In the genomic region with DNA sequence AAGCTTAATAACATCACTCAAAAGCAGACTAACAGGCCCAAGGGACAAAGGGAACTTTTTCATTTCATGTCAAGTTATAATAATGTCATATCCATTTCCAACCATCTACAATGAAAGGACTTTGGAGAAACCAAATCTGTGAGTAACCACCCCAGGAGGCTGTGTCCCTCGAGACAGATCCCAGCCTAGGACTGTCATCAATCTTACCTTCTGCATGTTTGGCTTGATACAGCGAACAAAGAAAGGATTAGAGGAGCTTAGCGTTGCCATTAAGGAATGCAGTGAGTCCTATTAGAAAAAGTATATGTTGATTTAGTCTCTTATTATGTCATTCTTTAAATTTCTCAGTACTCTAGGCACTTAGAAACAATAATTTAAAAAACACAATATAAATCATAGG, we compare ENCODE assay signal across 23 cellular contexts.
DNase-seq lines count a peak whose midpoint lies in the region; ATAC-seq, FAIRE-seq and TF ChIP-seq lines count a peak whose summit lies in the region.
"Had no signal": no experiment of that assay in that cellular context is flagged by ENCODE, and none has a peak within 500 bp of the region (broad histone marks: within the 10 kb centered on the region; RNA-seq: fewer than 3 reads in every experiment).

No MANE protein-coding gene starts in this region.

- H2AK5ac ChIP-seq in H9 (ENCODE audit: insufficient read length, low read length) (no peak overlapping the region), H1 (ENCODE audit: low read depth, low read length) (no peak overlapping the region)

- H3K4ac ChIP-seq in H9 (ENCODE audit: low read depth, low read length) (no peak overlapping the region), H1 (replicated peaks; ENCODE audit: insufficient read length, low read depth, low read length) (no peak overlapping the region)

- no peak overlapping the region for H4K8ac ChIP-seq in H9 (replicated peaks; ENCODE audit: insufficient read length, low read depth, low read length)
- no peak overlapping the region for H4K8ac ChIP-seq in H1 (ENCODE audit: extremely low read depth, insufficient read depth, low read length)

- no peak overlapping the region for H3K56ac ChIP-seq in H9 (ENCODE audit: insufficient read length, low read depth, low read length)
- H3K56ac ChIP-seq in H1 (replicated peaks; ENCODE audit: insufficient read length, low read depth, low read length) = no peak overlapping the region

- H3K4me1 ChIP-seq in H9 (ENCODE audit: insufficient read depth, low read length) (peaks cover 3% of the 10 kb centered on the region; the same call in 1 of the 2 replicates), H1 (replicated peaks in 1 of 4; ENCODE audit: control insufficient read depth in 3 of 4, insufficient read depth in 4 of 4, low read length in 3 of 4) (peaks cover 0 to 6% (median 4%) of the 10 kb centered on the region in 4 experiments; a peak in 3 of 7 replicates)
- H3K4me1 ChIP-seq: colonic mucosa had no signal

- H3K18ac ChIP-seq in H9 (ENCODE audit: insufficient read length, low read depth, low read length) (no peak overlapping the region), H1 (ENCODE audit: extremely low read depth, low read length) (no peak overlapping the region; the same call in 1 of the 2 replicates)

- POLR2A ChIA-PET in H1 (lab: Charles Lee; ENCODE audit: partially characterized antibody) = interaction anchor here (0.7 to 6.8 kb wide), 5 partner anchors 10 to 33 kb away, joined by 3 to 33 read pairs (median 5); no protein-coding TSS in a partner anchor

- no peak overlapping the region for H2BK12ac ChIP-seq in H9 (ENCODE audit: insufficient read length, low read depth, low read length)
- no peak overlapping the region for H2BK12ac ChIP-seq in H1 (ENCODE audit: low read depth, low read length)

- CTCF ChIA-PET in H1 (lab: Charles Lee; ENCODE audit: partially characterized antibody) = interaction anchor here (0.8 to 2.1 kb wide), 3 partner anchors 15 to 202 kb away, joined by 3 to 7 read pairs (median 4); no protein-coding TSS in a partner anchor

- TF ChIP-seq RAD21 in H1 (IDR thresholded peaks at IDR 0.05 in 1 of 2, conservative IDR thresholded peaks at IDR 0.05 in 1 of 2; ENCODE audit: low read depth in 2 of 2, low read length in 2 of 2) = no peak

- no peak overlapping the region for H3T11ph ChIP-seq in H9 (ENCODE audit: low read length)

- H2BK120ac ChIP-seq in H9 (ENCODE audit: low read depth, low read length, poor library complexity, severe bottlenecking) (no peak overlapping the region), H1 (replicated peaks; ENCODE audit: low read depth, low read length) (no peak overlapping the region)

- H3K4me3 Mint-ChIP-seq in H9 (no peak overlapping the region), progenitor cell of endocrine pancreas (ENCODE audit: low read depth) (no peak overlapping the region)
- H3K4me3 Mint-ChIP-seq: activated T-helper 1 cell treated with anti-CD3 and anti-CD28 coated beads, Interleukin-12 subunit alpha, Interleukin-12 subunit beta, Interleukin-2, Interleukin-4 antibody, amounts not matched to agents 30 ng/mL and 10 ng/mL and 1 ng/mL, durations not matched to agents 14 hours and 24 hours and 36 hours; stimulated activated memory B cell treated with anti-CD40 and anti-IgM and Interleukin-4, amounts not matched to agents 10 μg/mL and 1 μg/mL and 100 μg/mL, for 72 hours had no signal

- H3K36me3 Mint-ChIP-seq in H9 (ENCODE audit: insufficient read depth in 1 of 3, low read depth in 3 of 3) (peaks cover 18 to 34% (median 31%) of the 10 kb centered on the region in 3 experiments), progenitor cell of endocrine pancreas (ENCODE audit: insufficient read depth) (peaks cover 26% of the 10 kb centered on the region)
- H3K36me3 Mint-ChIP-seq: activated naive CD4-positive, alpha-beta T cell treated with anti-CD3 and anti-CD28 coated beads, Interleukin-2, amount 50 U/mL, for 72 hours; stimulated activated memory B cell treated with anti-CD40 and anti-IgM and Interleukin-4, amounts not matched to agents 10 μg/mL and 1 μg/mL and 100 μg/mL, for 72 hours had no signal

- H3K27ac ChIP-seq in H9 (ENCODE audit: insufficient read length, low read depth, low read length) (no peak overlapping the region), H1 (ENCODE audit: low read depth, low read length) (no peak overlapping the region)
- H3K27ac ChIP-seq: colonic mucosa, GM23248, thoracic aorta had no signal

- H3K9me3 Mint-ChIP-seq in H9 (peaks cover 0 to 5% of the 10 kb centered on the region in 2 experiments; a peak in 1 of 5 replicates), progenitor cell of endocrine pancreas (ENCODE audit: low read depth) (no peaks in the 10 kb centered on the region)
- H3K9me3 Mint-ChIP-seq: activated naive CD4-positive, alpha-beta T cell treated with anti-CD3 and anti-CD28 coated beads, Interleukin-2, amount 50 U/mL, for 72 hours; activated T-helper 1 cell treated with anti-CD3 and anti-CD28 coated beads, Interleukin-12 subunit alpha, Interleukin-12 subunit beta, Interleukin-2, Interleukin-4 antibody, amounts not matched to agents 30 ng/mL and 10 ng/mL and 1 ng/mL, durations not matched to agents 14 hours and 24 hours and 36 hours; stimulated activated memory B cell treated with anti-CD40 and anti-IgM and Interleukin-4, amounts not matched to agents 10 μg/mL and 1 μg/mL and 100 μg/mL, for 72 hours had no signal

- no peaks in the 10 kb centered on the region for H3K27me3 Mint-ChIP-seq in H9 (ENCODE audit: low read depth)
- H3K27me3 Mint-ChIP-seq in progenitor cell of endocrine pancreas = no peaks in the 10 kb centered on the region
- H3K27me3 Mint-ChIP-seq: stimulated activated memory B cell treated with anti-CD40 and anti-IgM and Interleukin-4, amounts not matched to agents 10 μg/mL and 1 μg/mL and 100 μg/mL, for 72 hours had no signal

- no peaks in the 10 kb centered on the region for H4K20me1 ChIP-seq in H9 (ENCODE audit: control insufficient read depth, insufficient read depth, insufficient read length)
- H4K20me1 ChIP-seq in H1 (replicated peaks in 1 of 2; ENCODE audit: control insufficient read depth in 1 of 2, insufficient read depth in 2 of 2, low read length in 2 of 2) = no peaks in the 10 kb centered on the region

- no CpG with 5 or more reads among the region's 3 CpGs for WGBS in H9 (ENCODE audit: extremely low coverage, insufficient read length, low lambda C conversion rate)
- WGBS in H1 (ENCODE audit: extremely low coverage in 1 of 2, insufficient coverage in 1 of 2, insufficient read length in 1 of 2, insufficient replicate concordance in 2 of 2, low coverage in 1 of 2, low lambda C conversion rate in 2 of 2, missing lambda C conversion rate in 1 of 2), 2 experiments = 53% methylated on average over 3 of the region's 3 CpGs; no CpG with 5 or more reads in 1 of the 2 experiments

- H4K91ac ChIP-seq in H9 (ENCODE audit: insufficient read length, low read depth, low read length) (no peak overlapping the region), H1 (replicated peaks; ENCODE audit: insufficient read length, low read length) (no peak overlapping the region)

- H3K9ac ChIP-seq in H9 (ENCODE audit: extremely low read depth, insufficient read length, low read length) (no peak overlapping the region), H1 (replicated peaks in 1 of 4; ENCODE audit: extremely low read depth in 1 of 4, low read depth in 3 of 4, low read length in 3 of 4) (no peak overlapping the region)
- H3K9ac ChIP-seq: GM23248 had no signal

- no peak overlapping the region for H3K14ac ChIP-seq in H9 (ENCODE audit: insufficient read depth, low read length)
- no peak overlapping the region for H3K14ac ChIP-seq in H1 (ENCODE audit: insufficient read length)

- no peak for TF ChIP-seq EP300 in H1 (IDR thresholded peaks at IDR 0.05; ENCODE audit: borderline replicate concordance in 1 of 2, low read depth in 2 of 2, low read length in 2 of 2)

- H3K27me3 ChIP-seq in H9 (ENCODE audit: insufficient read depth, low read length) = no peaks in the 10 kb centered on the region
- no peaks in the 10 kb centered on the region for H3K27me3 ChIP-seq in H1 (replicated peaks in 1 of 4; ENCODE audit: control insufficient read depth in 3 of 4, extremely low read depth in 1 of 4, insufficient read depth in 3 of 4, low read length in 3 of 4)
- H3K27me3 ChIP-seq: colonic mucosa had no signal

- no peak overlapping the region for H3K4me2 ChIP-seq in H9 (ENCODE audit: insufficient read depth, insufficient read length, low read length)
- H3K4me2 ChIP-seq in H1 (ENCODE audit: insufficient read depth in 1 of 2, low read depth in 2 of 2, low read length in 2 of 2) = no peak overlapping the region

- TF ChIP-seq CTCF in H9 (conservative IDR thresholded peaks at IDR 0.05) (no peak), H1 (IDR thresholded peaks at IDR 0.05; ENCODE audit: control extremely low read depth in 1 of 3, insufficient read depth in 1 of 3, low read depth in 1 of 3, low read length in 3 of 3) (no peak), progenitor cell of endocrine pancreas (IDR thresholded peaks at IDR 0.05; ENCODE audit: unreplicated experiment) (no peak)

- no peak overlapping the region for H3K4me3 ChIP-seq in H1 (ENCODE audit: extremely low read depth in 1 of 4, insufficient read depth in 2 of 4, low read depth in 3 of 4, low read length in 4 of 4)
- H3K4me3 ChIP-seq: colonic mucosa, GM12878, GM23248, lung, thoracic aorta had no signal

- no peak overlapping the region for H2BK5ac ChIP-seq in H9 (ENCODE audit: insufficient read length, low read length)
- H2BK5ac ChIP-seq in H1 (ENCODE audit: low read depth, low read length) = no peak overlapping the region

- no peak for DNase-seq in H9
- DNase-seq in NCI-H524 (lab: John Stamatoyannopoulos, UW) = peak; percentile 59 to 80
- DNase-seq in H1 (ENCODE audit: low read depth in 1 of 2, low spot score in 2 of 2) = no peak
- DNase-seq in progenitor cell of endocrine pancreas (ENCODE audit: low spot score, unreplicated experiment) = no peak
- no peak for DNase-seq in UCSD-AML1 (lab: John Stamatoyannopoulos, UW; ENCODE audit: unreplicated experiment)
- no peak for DNase-seq in HuH-7 (ENCODE audit: low spot score)
- DNase-seq in stimulated activated naive CD8-positive, alpha-beta T cell treated with anti-CD3 and anti-CD28 coated beads, Interleukin-15, Interleukin-2, amounts not matched to agents 100 U/mL and 50 U/mL, for 24 hours = no peak
- DNase-seq: activated CD4-positive, alpha-beta T cell treated with anti-CD3 and anti-CD28 coated beads for 4 hours; colonic mucosa; DMS153; GM23248; hypothalamus; NCI-H187; NCI-H446; RPMI8226; stimulated activated CD4-positive, alpha-beta T cell treated with anti-CD3 and anti-CD28 coated beads, Interleukin-1b, Interleukin-23, amount 100 ng/mL, for 48 hours had no signal

- no peaks in the 10 kb centered on the region for H3K79me1 ChIP-seq in H9 (ENCODE audit: insufficient read depth, low read depth, low read length, poor library complexity, severe bottlenecking)
- H3K79me1 ChIP-seq in H1 (ENCODE audit: low read depth, low read length) = no peaks in the 10 kb centered on the region

- no peak overlapping the region for H3K23ac ChIP-seq in H9 (ENCODE audit: insufficient read length, low read depth, low read length)
- no peak overlapping the region for H3K23ac ChIP-seq in H1 (ENCODE audit: insufficient read length)

- H3K27ac Mint-ChIP-seq in H9 (peak overlapping the region; percentile 85 to 93 (median 89); a peak in 5 of 7 replicates), progenitor cell of endocrine pancreas (peak overlapping the region; percentile 89)
- H3K27ac Mint-ChIP-seq: activated naive CD4-positive, alpha-beta T cell treated with anti-CD3 and anti-CD28 coated beads, Interleukin-2, amount 50 U/mL, for 72 hours; activated T-helper 1 cell treated with anti-CD3 and anti-CD28 coated beads, Interleukin-12 subunit alpha, Interleukin-12 subunit beta, Interleukin-2, Interleukin-4 antibody, amounts not matched to agents 30 ng/mL and 10 ng/mL and 1 ng/mL, durations not matched to agents 14 hours and 24 hours and 36 hours; stimulated activated memory B cell treated with anti-CD40 and anti-IgM and Interleukin-4, amounts not matched to agents 10 μg/mL and 1 μg/mL and 100 μg/mL, for 72 hours had no signal

- H2BK20ac ChIP-seq in H9 (ENCODE audit: low read depth, low read length, poor library complexity, severe bottlenecking) (no peak overlapping the region), H1 (ENCODE audit: low read length) (no peak overlapping the region)

- H3K4me1 Mint-ChIP-seq in H9 = peaks cover 37 to 39% of the 10 kb centered on the region in 2 experiments
- peaks cover 10% of the 10 kb centered on the region for H3K4me1 Mint-ChIP-seq in progenitor cell of endocrine pancreas (ENCODE audit: low read depth)
- H3K4me1 Mint-ChIP-seq: stimulated activated memory B cell treated with anti-CD40 and anti-IgM and Interleukin-4, amounts not matched to agents 10 μg/mL and 1 μg/mL and 100 μg/mL, for 72 hours had no signal

- H3K79me2 ChIP-seq in H9 (ENCODE audit: insufficient read depth, low read length) (no peaks in the 10 kb centered on the region), H1 (ENCODE audit: control insufficient read depth in 1 of 2, insufficient read depth in 2 of 2, low read length in 2 of 2) (no peaks in the 10 kb centered on the region)

- H3K23me2 ChIP-seq in H9 (ENCODE audit: insufficient read length, low read depth, low read length, poor library complexity, severe bottlenecking) = no peaks in the 10 kb centered on the region
- H3K23me2 ChIP-seq in H1 (ENCODE audit: low read depth, low read length) = no peaks in the 10 kb centered on the region

- H3K9me3 ChIP-seq in H9 (ENCODE audit: control insufficient read depth, low read depth, low read length) (no peaks in the 10 kb centered on the region), H1 (ENCODE audit: insufficient read depth in 2 of 2, low read depth in 1 of 2, low read length in 1 of 2) (no peaks in the 10 kb centered on the region)
- H3K9me3 ChIP-seq: colonic mucosa, thoracic aorta had no signal

- FAIRE-seq in H1 (lab: Jason Lieb, UNC) = peak; percentile 58
- FAIRE-seq: GM12878 had no signal

- H4K5ac ChIP-seq in H9 (ENCODE audit: insufficient read length, low read depth, low read length) (no peak overlapping the region), H1 (ENCODE audit: insufficient read length, low read depth, low read length) (no peak overlapping the region)

- peaks cover 0 to 5% (median 2%) of the 10 kb centered on the region in 4 experiments; a peak in 3 of 8 replicates for H3K36me3 ChIP-seq in H1 (ENCODE audit: control insufficient read depth in 2 of 4, insufficient read depth in 4 of 4, low read length in 3 of 4)
- H3K36me3 ChIP-seq: colonic mucosa, thoracic aorta had no signal

- H2AFZ ChIP-seq in H9 (ENCODE audit: low read length) (no peak overlapping the region), H1 (ENCODE audit: low read length) (no peak overlapping the region)
- H2AFZ ChIP-seq: GM23248 had no signal

- no peak overlapping the region for H2BK15ac ChIP-seq in H9 (ENCODE audit: low read depth, low read length)
- no peak overlapping the region for H2BK15ac ChIP-seq in H1 (ENCODE audit: low read length)

- no peak for ATAC-seq in stimulated activated naive CD8-positive, alpha-beta T cell treated with anti-CD3 and anti-CD28 coated beads, Interleukin-15, Interleukin-2, amounts not matched to agents 100 U/mL and 50 U/mL, for 24 hours
- no peak for ATAC-seq in GM18907 (IDR thresholded peaks at IDR 0.05; ENCODE audit: unreplicated experiment)
- ATAC-seq: activated naive CD4-positive, alpha-beta T cell treated with anti-CD3 and anti-CD28 coated beads, Interleukin-2, amount 50 U/mL, for 72 hours; GM12878; stimulated activated memory B cell treated with anti-CD40 and anti-IgM and Interleukin-4, amounts not matched to agents 10 μg/mL and 1 μg/mL and 100 μg/mL, for 72 hours had no signal

- no peak for TF ChIP-seq POLR2A in H1 (IDR thresholded peaks at IDR 0.05; ENCODE audit: control extremely low read depth in 1 of 2, low read depth in 2 of 2, low read length in 2 of 2)

Comparison
In these comparisons a context has a peak if more than half of its experiments do, and no peak if none do; other contexts are left out.
1. DNase-seq: peak in NCI-H524 (2 of 2); none in H9 (single experiment), H1 (0 of 2), progenitor cell of endocrine pancreas (single experiment), UCSD-AML1 (single experiment), HuH-7 (single experiment) and stimulated activated naive CD8-positive, alpha-beta T cell treated with anti-CD3 and anti-CD28 coated beads, Interleukin-15, Interleukin-2, amounts not matched to agents 100 U/mL and 50 U/mL, for 24 hours (single experiment).